ENCODE assay signal across 16 cellular contexts in the genomic region with DNA sequence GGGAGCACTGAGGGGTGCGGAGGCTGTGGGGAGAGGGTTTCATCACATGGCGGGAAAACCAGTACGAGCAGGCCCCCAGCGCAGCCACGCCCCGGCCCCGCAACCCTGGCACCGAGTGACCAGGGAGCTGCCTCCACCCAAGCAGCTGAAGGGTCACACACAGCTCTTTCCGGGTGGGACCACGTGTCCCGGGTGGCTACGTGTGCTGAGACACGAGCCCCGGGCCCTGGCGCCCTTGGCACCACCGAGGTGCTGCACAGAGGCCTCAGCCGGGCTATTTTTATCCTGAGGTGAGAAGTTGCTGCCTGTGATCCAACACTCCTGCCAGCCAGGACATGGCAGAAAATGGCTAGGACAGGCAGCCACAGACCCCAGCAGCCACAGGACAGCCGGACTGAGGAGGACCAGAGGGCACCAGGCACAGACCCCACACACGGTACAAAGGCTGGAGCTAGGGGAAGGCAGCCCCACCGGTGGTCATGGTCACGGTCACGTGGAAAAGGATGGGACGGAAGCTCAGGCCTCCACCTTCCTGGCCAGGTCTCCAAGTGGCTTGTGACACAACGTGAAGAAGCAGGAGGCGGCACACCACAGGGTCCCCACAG.
DNase-seq lines count a peak whose midpoint lies in the region; ATAC-seq and TF ChIP-seq lines count a peak whose summit lies in the region.
"Had no signal": no experiment of that assay in that cellular context is flagged by ENCODE, and none has a peak within 500 bp of the region (broad histone marks: within the 10 kb centered on the region; RNA-seq: fewer than 3 reads in every experiment).

No MANE protein-coding gene starts in this region.

- no peak overlapping the region for H3K4me2 ChIP-seq in mammary epithelial cell (ENCODE audit: insufficient read depth, low read depth, low read length)

- WGBS in endodermal cell (ENCODE audit: insufficient coverage in 1 of 2, insufficient read length in 1 of 2), 2 experiments = 95 to 98% methylated on average over 23 to 25 of the region's 25 CpGs
- 78% methylated on average over 19 of the region's 25 CpGs for WGBS in mammary epithelial cell (ENCODE audit: low coverage, missing lambda C conversion rate)

- no peaks in the 10 kb centered on the region for H3K36me3 ChIP-seq in endodermal cell (ENCODE audit: control insufficient read depth, insufficient read depth, low read length)
- peaks cover 0 to 23% of the 10 kb centered on the region in 2 donors for H3K36me3 ChIP-seq in left lung
- peaks cover 1 to 5% (median 4%) of the 10 kb centered on the region in 3 donors for H3K36me3 ChIP-seq in skeletal muscle tissue (ENCODE audit: control insufficient read depth in 3 of 3, insufficient read depth in 3 of 3, low read length in 3 of 3)
- no peaks in the 10 kb centered on the region for H3K36me3 ChIP-seq in mammary epithelial cell (ENCODE audit: insufficient read depth, low read length)
- H3K36me3 ChIP-seq: MG63 had no signal

- dilution Hi-C loops in mammary epithelial cell (cut with HindIII; ENCODE audit: low sequenced_read_pairs) = loop anchor here (10.0 kb wide), 1 partner anchor 304 kb away; no protein-coding TSS in a partner anchor

- H3K4me3 Mint-ChIP-seq in endodermal cell = no peak overlapping the region
- H3K4me3 Mint-ChIP-seq: stimulated activated naive B cell treated with anti-CD40 and anti-IgM and Interleukin-4, amounts not matched to agents 10 μg/mL and 1 μg/mL and 100 μg/mL, for 72 hours; T-helper 1 cell treated with Interleukin-12 subunit alpha and Interleukin-12 subunit beta and Interleukin-4 antibody, amounts not matched to agents 30 μg/mL and 1 μg/mL, for 36 hours had no signal

- H4K20me1 ChIP-seq in mammary epithelial cell (ENCODE audit: insufficient read depth, low read length) = no peaks in the 10 kb centered on the region

- no peaks in the 10 kb centered on the region for H3K4me1 Mint-ChIP-seq in endodermal cell

- H3K9me3 ChIP-seq in endodermal cell (ENCODE audit: control insufficient read depth, low read length) (no peaks in the 10 kb centered on the region), left lung (no peaks in the 10 kb centered on the region), skeletal muscle tissue (ENCODE audit: control insufficient read depth in 3 of 3, low read length in 3 of 3) (no peaks in the 10 kb centered on the region), mammary epithelial cell (replicated peaks; ENCODE audit: insufficient read depth, low read length) (no peaks in the 10 kb centered on the region)
- H3K9me3 ChIP-seq: MG63, neutrophil had no signal

- intact Hi-C loops in left lung (cut with DNase I) = no loop called here
- intact Hi-C loops in mammary epithelial cell (cut with micrococcal nuclease) = no loop called here

- no peak overlapping the region for H3K9ac ChIP-seq in endodermal cell (ENCODE audit: extremely low read depth, low read length, poor library complexity, severe bottlenecking)
- peak overlapping the region; percentile 43 to 71 (median 45) for H3K9ac ChIP-seq in skeletal muscle tissue (ENCODE audit: low read depth in 1 of 3, low read length in 3 of 3)
- H3K9ac ChIP-seq in mammary epithelial cell (ENCODE audit: insufficient read depth, low read length) = no peak overlapping the region

- no peaks in the 10 kb centered on the region for H3K79me2 ChIP-seq in mammary epithelial cell (ENCODE audit: insufficient read depth, low read length)

- no peak for ATAC-seq in left lung
- no peak for ATAC-seq in GM18511 (IDR thresholded peaks at IDR 0.05; ENCODE audit: unreplicated experiment)

- BruUV-seq in mammary epithelial cell (replicated peaks; lab: Mats Ljungman, UMichigan) = no TSS peak

- in situ Hi-C loops in G401 (cut with HindIII; ENCODE audit: low sequenced_read_pairs) = no loop called here
- in situ Hi-C loops in mammary epithelial cell (cut with MboI; ENCODE audit: low sequenced_read_pairs in 2 of 2) = no loop called here

- CTCF ChIA-PET in mammary epithelial cell (lab: Charles Lee; ENCODE audit: low non-redundant PET) = no interaction called here

- peaks cover 15% of the 10 kb centered on the region for H3K36me3 Mint-ChIP-seq in endodermal cell (ENCODE audit: low read depth)

- no peak for TF ChIP-seq CTCF in endodermal cell (conservative IDR thresholded peaks at IDR 0.05)
- TF ChIP-seq CTCF in left lung (IDR thresholded peaks at IDR 0.05) = no peak
- TF ChIP-seq CTCF in mammary epithelial cell (conservative IDR thresholded peaks at IDR 0.05 in 1 of 2, IDR thresholded peaks at IDR 0.05 in 1 of 2; ENCODE audit: extremely low read depth in 1 of 2, insufficient read depth in 1 of 2, low read depth in 1 of 2, low read length in 2 of 2) = no peak

- H3K27me3 ChIP-seq in endodermal cell (ENCODE audit: control insufficient read depth, insufficient read depth, low read length, poor library complexity, severe bottlenecking) (no peaks in the 10 kb centered on the region), left lung (no peaks in the 10 kb centered on the region), skeletal muscle tissue (ENCODE audit: control insufficient read depth in 3 of 3, insufficient read depth in 3 of 3, low read length in 3 of 3) (no peaks in the 10 kb centered on the region), mammary epithelial cell (ENCODE audit: insufficient read depth, low read length) (no peaks in the 10 kb centered on the region)
- H3K27me3 ChIP-seq: MG63, neutrophil had no signal

- DNase-seq in G401 (ENCODE audit: low spot score) = peak; percentile 29
- peak; percentile 26 for DNase-seq in endodermal cell
- DNase-seq in left lung = peak; percentile 32 to 71
- DNase-seq in stimulated activated CD4-positive, alpha-beta T cell treated with anti-CD3 and anti-CD28 coated beads, Interleukin-4, amount 100 ng/mL, for 24 hours = no peak
- DNase-seq in mammary epithelial cell = no peak
- DNase-seq: activated CD4-positive, alpha-beta T cell treated with anti-CD3 and anti-CD28 coated beads, Interleukin-2, amount 50 U/mL, for 1 hour; activated naive CD4-positive, alpha-beta T cell treated with Interleukin-2 at 50 U/mL for 16 hours; central memory CD4-positive, alpha-beta T cell; MG63; NCI-H146; OCI-M1; stimulated activated naive B cell treated with anti-CD40 and anti-IgM and Interleukin-4, amounts not matched to agents 10 μg/mL and 1 μg/mL and 100 μg/mL, for 72 hours had no signal

- H2AFZ ChIP-seq in mammary epithelial cell (ENCODE audit: low read depth, low read length) = no peak overlapping the region

- H3K9me3 Mint-ChIP-seq in endodermal cell = no peaks in the 10 kb centered on the region
- H3K9me3 Mint-ChIP-seq: stimulated activated naive B cell treated with anti-CD40 and anti-IgM and Interleukin-4, amounts not matched to agents 10 μg/mL and 1 μg/mL and 100 μg/mL, for 72 hours; T-helper 1 cell treated with Interleukin-12 subunit alpha and Interleukin-12 subunit beta and Interleukin-4 antibody, amounts not matched to agents 30 μg/mL and 1 μg/mL, for 36 hours had no signal

- H3K27me3 Mint-ChIP-seq in endodermal cell (ENCODE audit: insufficient read depth) = no peaks in the 10 kb centered on the region
- H3K27me3 Mint-ChIP-seq: stimulated activated naive B cell treated with anti-CD40 and anti-IgM and Interleukin-4, amounts not matched to agents 10 μg/mL and 1 μg/mL and 100 μg/mL, for 72 hours had no signal

- no peak overlapping the region for H3K27ac Mint-ChIP-seq in endodermal cell
- H3K27ac Mint-ChIP-seq: stimulated activated naive B cell treated with anti-CD40 and anti-IgM and Interleukin-4, amounts not matched to agents 10 μg/mL and 1 μg/mL and 100 μg/mL, for 72 hours; T-helper 1 cell treated with Interleukin-12 subunit alpha and Interleukin-12 subunit beta and Interleukin-4 antibody, amounts not matched to agents 30 μg/mL and 1 μg/mL, for 36 hours had no signal

- no peaks in the 10 kb centered on the region for H3K4me1 ChIP-seq in endodermal cell (ENCODE audit: control insufficient read depth, insufficient read depth, low read length)
- H3K4me1 ChIP-seq in left lung = no peaks in the 10 kb centered on the region
- peaks cover 17 to 36% (median 18%) of the 10 kb centered on the region in 3 donors for H3K4me1 ChIP-seq in skeletal muscle tissue (ENCODE audit: control insufficient read depth in 3 of 3, insufficient read depth in 3 of 3, low read length in 3 of 3)
- H3K4me1 ChIP-seq in mammary epithelial cell (ENCODE audit: insufficient read depth, low read length) = no peaks in the 10 kb centered on the region

- H3K4me3 ChIP-seq in endodermal cell (ENCODE audit: low read length) = no peak overlapping the region
- H3K4me3 ChIP-seq in left lung = no peak overlapping the region
- peak overlapping the region in 2 of 3 donors; percentile 55 to 60 for H3K4me3 ChIP-seq in skeletal muscle tissue (ENCODE audit: low read length in 3 of 3)
- no peak overlapping the region for H3K4me3 ChIP-seq in mammary epithelial cell (replicated peaks in 1 of 3; ENCODE audit: insufficient read depth in 1 of 3, low read depth in 2 of 3, low read length in 3 of 3)
- H3K4me3 ChIP-seq: MG63 had no signal

- no peak overlapping the region for H3K27ac ChIP-seq in endodermal cell (ENCODE audit: low read depth, low read length)
- no peak overlapping the region for H3K27ac ChIP-seq in left lung
- peak overlapping the region; percentile 70 for H3K27ac ChIP-seq in skeletal muscle tissue (ENCODE audit: low read depth, low read length)
- no peak overlapping the region for H3K27ac ChIP-seq in mammary epithelial cell (ENCODE audit: insufficient read depth, low read depth, low read length)
- H3K27ac ChIP-seq: neutrophil had no signal

Comparison
In these comparisons a context has a peak if more than half of its experiments do, and no peak if none do; other contexts are left out.
1. DNase-seq: peak in G401 (single experiment), endodermal cell (single experiment) and left lung (2 of 2); none in stimulated activated CD4-positive, alpha-beta T cell treated with anti-CD3 and anti-CD28 coated beads, Interleukin-4, amount 100 ng/mL, for 24 hours (single experiment) and mammary epithelial cell (single experiment).
2. H3K4me3 ChIP-seq: peak in skeletal muscle tissue (2 of 3); none in endodermal cell (single experiment), left lung (0 of 2) and mammary epithelial cell (0 of 3).
3. H3K9ac ChIP-seq: peak in skeletal muscle tissue (3 of 3); none in endodermal cell (single experiment) and mammary epithelial cell (single experiment).